Comparison of ENCODE assay signal across 1 cellular context in the genomic region with DNA sequence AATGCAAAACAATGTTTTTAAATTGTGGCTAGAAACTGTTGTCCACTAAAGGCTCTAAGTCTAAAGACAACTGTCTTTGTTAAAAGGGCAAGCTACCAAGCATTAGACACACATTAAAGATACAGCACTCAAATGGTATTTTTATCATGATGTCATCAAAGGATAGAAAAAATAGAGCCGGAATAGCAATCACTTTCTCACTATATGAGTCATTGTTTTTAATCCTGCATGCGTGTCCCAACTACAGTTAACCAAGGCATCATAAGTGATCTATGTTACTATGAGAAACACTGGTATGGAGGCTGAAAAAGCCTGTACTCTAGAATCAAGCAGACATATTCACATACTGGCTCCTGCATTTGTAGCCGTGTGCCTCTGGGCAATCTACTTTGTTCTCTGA.
TF ChIP-seq lines count a peak whose summit lies in the region.

No MANE protein-coding gene starts in this region.

TF ChIP-seq in WTC11, 78 proteins besides CTCF, POLR2A, EP300 and RAD21 (continued from another document):
- TF ChIP-seq, protein P1, sequence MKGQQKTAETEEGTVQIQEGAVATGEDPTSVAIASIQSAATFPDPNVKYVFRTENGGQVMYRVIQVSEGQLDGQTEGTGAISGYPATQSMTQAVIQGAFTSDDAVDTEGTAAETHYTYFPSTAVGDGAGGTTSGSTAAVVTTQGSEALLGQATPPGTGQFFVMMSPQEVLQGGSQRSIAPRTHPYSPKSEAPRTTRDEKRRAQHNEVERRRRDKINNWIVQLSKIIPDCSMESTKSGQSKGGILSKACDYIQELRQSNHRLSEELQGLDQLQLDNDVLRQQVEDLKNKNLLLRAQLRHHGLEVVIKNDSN (CRISPR knock-in tag; IDR thresholded peaks at IDR 0.05), result no peak
- TF ChIP-seq, protein P2, sequence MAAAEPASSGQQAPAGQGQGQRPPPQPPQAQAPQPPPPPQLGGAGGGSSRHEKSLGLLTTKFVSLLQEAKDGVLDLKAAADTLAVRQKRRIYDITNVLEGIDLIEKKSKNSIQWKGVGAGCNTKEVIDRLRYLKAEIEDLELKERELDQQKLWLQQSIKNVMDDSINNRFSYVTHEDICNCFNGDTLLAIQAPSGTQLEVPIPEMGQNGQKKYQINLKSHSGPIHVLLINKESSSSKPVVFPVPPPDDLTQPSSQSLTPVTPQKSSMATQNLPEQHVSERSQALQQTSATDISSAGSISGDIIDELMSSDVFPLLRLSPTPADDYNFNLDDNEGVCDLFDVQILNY (CRISPR knock-in tag; IDR thresholded peaks at IDR 0.05), result no peak
- no peak for TF ChIP-seq GRHL2 (CRISPR knock-in tag; IDR thresholded peaks at IDR 0.05; ENCODE audit: insufficient replicate concordance, severe bottlenecking)
- TF ChIP-seq NFYB (CRISPR knock-in tag; conservative IDR thresholded peaks at IDR 0.05; ENCODE audit: low read depth), result no peak
- TF ChIP-seq, protein P3, sequence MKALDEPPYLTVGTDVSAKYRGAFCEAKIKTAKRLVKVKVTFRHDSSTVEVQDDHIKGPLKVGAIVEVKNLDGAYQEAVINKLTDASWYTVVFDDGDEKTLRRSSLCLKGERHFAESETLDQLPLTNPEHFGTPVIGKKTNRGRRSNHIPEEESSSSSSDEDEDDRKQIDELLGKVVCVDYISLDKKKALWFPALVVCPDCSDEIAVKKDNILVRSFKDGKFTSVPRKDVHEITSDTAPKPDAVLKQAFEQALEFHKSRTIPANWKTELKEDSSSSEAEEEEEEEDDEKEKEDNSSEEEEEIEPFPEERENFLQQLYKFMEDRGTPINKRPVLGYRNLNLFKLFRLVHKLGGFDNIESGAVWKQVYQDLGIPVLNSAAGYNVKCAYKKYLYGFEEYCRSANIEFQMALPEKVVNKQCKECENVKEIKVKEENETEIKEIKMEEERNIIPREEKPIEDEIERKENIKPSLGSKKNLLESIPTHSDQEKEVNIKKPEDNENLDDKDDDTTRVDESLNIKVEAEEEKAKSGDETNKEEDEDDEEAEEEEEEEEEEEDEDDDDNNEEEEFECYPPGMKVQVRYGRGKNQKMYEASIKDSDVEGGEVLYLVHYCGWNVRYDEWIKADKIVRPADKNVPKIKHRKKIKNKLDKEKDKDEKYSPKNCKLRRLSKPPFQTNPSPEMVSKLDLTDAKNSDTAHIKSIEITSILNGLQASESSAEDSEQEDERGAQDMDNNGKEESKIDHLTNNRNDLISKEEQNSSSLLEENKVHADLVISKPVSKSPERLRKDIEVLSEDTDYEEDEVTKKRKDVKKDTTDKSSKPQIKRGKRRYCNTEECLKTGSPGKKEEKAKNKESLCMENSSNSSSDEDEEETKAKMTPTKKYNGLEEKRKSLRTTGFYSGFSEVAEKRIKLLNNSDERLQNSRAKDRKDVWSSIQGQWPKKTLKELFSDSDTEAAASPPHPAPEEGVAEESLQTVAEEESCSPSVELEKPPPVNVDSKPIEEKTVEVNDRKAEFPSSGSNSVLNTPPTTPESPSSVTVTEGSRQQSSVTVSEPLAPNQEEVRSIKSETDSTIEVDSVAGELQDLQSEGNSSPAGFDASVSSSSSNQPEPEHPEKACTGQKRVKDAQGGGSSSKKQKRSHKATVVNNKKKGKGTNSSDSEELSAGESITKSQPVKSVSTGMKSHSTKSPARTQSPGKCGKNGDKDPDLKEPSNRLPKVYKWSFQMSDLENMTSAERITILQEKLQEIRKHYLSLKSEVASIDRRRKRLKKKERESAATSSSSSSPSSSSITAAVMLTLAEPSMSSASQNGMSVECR (CRISPR knock-in tag; IDR thresholded peaks at IDR 0.05; ENCODE audit: borderline replicate concordance), result no peak
- no peak for TF ChIP-seq NR3C1 (CRISPR knock-in tag; conservative IDR thresholded peaks at IDR 0.05; ENCODE audit: low read depth)
- no peak for TF ChIP-seq OVOL2 (CRISPR knock-in tag; IDR thresholded peaks at IDR 0.05; ENCODE audit: borderline replicate concordance)
